16 cellular contexts compared by ENCODE assay signal in the genomic region with DNA sequence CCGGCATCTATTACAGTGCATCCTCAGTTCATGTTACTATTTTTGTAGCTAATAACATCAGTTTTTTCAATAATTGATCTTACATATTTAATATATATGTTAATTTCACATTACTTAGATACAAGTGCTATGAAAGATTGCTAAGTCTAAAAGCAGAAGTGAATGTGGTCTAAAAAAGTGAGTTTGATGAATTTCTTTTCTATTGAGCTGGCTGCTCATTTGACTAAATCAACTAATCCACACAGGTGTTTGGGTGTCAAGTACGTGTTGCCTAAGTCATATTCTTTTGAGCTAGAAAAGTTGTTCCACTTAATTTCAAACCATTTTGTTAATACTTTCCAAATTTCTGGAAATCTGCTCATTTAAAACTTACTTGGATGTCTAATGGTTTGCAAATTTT.
"Had no signal": no experiment of that assay in that cellular context is flagged by ENCODE, and none has a peak within 500 bp of the region (broad histone marks: within the 10 kb centered on the region; RNA-seq: fewer than 3 reads in every experiment).

No MANE protein-coding gene starts in this region.

- H3K4me3 ChIP-seq: dorsolateral prefrontal cortex, esophagus muscularis mucosa, lower lobe of right lung, right atrium auricular region, skin epidermis, tibial artery had no signal

- DNase-seq: activated CD4-positive, alpha-beta T cell treated with anti-CD3 and anti-CD28 coated beads for 4 hours; activated naive CD4-positive, alpha-beta T cell treated with anti-CD3 and anti-CD28 coated beads for 36 hours; dorsolateral prefrontal cortex; glutamatergic neuron; immature natural killer cell; left cardiac atrium; lower lobe of right lung; midbrain; naive thymus-derived CD4-positive, alpha-beta T cell; T-helper 9 cell; tibial artery had no signal

- H3K36me3 ChIP-seq: esophagus muscularis mucosa, lower lobe of right lung, right atrium auricular region, tibial artery had no signal

- H3K9me3 ChIP-seq: esophagus muscularis mucosa, lower lobe of right lung, right atrium auricular region, tibial artery had no signal

- H3K36me3 Mint-ChIP-seq: immature natural killer cell had no signal

- H3K27me3 ChIP-seq: esophagus muscularis mucosa, right atrium auricular region, tibial artery had no signal

- H3K27ac Mint-ChIP-seq: activated naive CD4-positive, alpha-beta T cell treated with anti-CD3 and anti-CD28 coated beads for 36 hours had no signal

- H3K9me3 Mint-ChIP-seq: activated naive CD4-positive, alpha-beta T cell treated with anti-CD3 and anti-CD28 coated beads for 36 hours; immature natural killer cell had no signal

- H3K27ac ChIP-seq: dorsolateral prefrontal cortex, esophagus muscularis mucosa, lower lobe of right lung, right atrium auricular region, skin epidermis, tibial artery had no signal

- H3K4me3 Mint-ChIP-seq: activated naive CD4-positive, alpha-beta T cell treated with anti-CD3 and anti-CD28 coated beads for 36 hours; immature natural killer cell; naive thymus-derived CD4-positive, alpha-beta T cell had no signal

- FAIRE-seq: astrocyte, endometrium had no signal

- ATAC-seq: left cardiac atrium; lower lobe of right lung; naive thymus-derived CD4-positive, alpha-beta T cell had no signal
